8 cellular contexts compared by ENCODE assay signal in the genomic region with DNA sequence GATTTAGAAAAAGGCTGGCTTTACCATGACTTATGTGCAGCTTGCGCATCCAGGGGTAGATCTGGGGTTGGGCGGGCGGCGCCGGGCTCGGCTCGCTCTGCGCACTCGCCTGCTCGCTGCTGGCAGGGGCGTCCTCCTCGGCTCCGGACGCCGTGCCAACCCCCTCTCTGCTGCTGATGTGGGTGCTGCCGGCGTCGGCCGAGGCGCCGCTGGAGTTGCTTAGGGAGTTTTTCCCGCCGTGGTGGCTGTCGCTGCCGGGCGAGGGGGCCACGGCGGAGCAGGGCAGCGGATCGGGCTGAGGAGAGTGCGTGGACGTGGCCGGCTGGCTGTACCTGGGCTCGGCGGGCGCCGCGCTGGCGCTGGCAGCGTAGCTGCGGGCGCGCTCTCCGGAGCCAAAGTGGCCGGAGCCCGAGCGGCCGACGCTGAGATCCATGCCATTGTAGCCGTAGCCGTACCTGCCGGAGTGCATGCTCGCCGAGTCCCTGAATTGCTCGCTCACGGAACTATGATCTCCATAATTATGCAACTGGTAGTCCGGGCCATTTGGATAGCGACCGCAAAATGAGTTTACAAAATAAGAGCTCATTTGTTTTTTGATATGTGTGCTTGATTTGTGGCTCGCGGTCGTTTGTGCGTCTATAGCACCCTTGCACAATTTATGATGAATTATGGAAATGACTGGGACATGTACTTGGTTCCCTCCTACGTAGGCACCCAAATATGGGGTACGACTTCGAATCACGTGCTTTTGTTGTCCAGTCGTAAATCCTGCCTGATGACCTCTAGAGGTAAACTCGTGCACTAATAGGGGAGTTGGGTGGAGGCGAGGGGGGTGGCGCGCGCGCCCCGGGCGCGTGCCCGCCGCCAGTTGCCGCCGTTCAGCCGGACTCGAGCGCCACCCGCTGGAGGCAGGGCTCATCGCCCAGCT. TPM values are rescaled to one million over a fixed set of nuclear protein-coding genes. Genes with fewer than 3 reads are reported as not detected.
DNase-seq lines count a peak whose midpoint lies in the region; ATAC-seq, FAIRE-seq and TF ChIP-seq lines count a peak whose summit lies in the region.

A gene (minus strand): TSS at position 660 of the 928 bp plus-strand sequence. CDS start 74 bp downstream, at position 586.

- H3K9me3 Mint-ChIP-seq in CD8-positive, alpha-beta memory T cell, result no peaks in the 10 kb centered on the region
- no peaks in the 10 kb centered on the region for H3K9me3 Mint-ChIP-seq in IgD-negative memory B cell

- H3K4me1 Mint-ChIP-seq in CD8-positive, alpha-beta memory T cell, result peaks cover 0 to 9% (median 5%) of the 10 kb centered on the region in 3 donors
- peaks cover 4 to 9% (median 9%) of the 10 kb centered on the region in 3 donors for H3K4me1 Mint-ChIP-seq in IgD-negative memory B cell

- POLR2A ChIA-PET in CD8-positive, alpha-beta memory T cell (lab: Charles Lee), result no interaction called here

- peak within 1 kb of the TSS in 4 of 7 donors; percentile 20 to 65 (median 32) for H3K4me3 Mint-ChIP-seq in CD8-positive, alpha-beta memory T cell
- peak within 1 kb of the TSS; percentile 63 to 83 (median 78) for H3K4me3 Mint-ChIP-seq in IgD-negative memory B cell

- H3K9me3 ChIP-seq in CD8-positive, alpha-beta memory T cell (ENCODE audit: low read length), result no peaks in the 10 kb centered on the region
- H3K9me3 ChIP-seq in ascending aorta (no peaks in the 10 kb centered on the region), small intestine (ENCODE audit: control insufficient read depth, low read depth) (no peaks in the 10 kb centered on the region)

- H3K27ac Mint-ChIP-seq in CD8-positive, alpha-beta memory T cell, result no peak within 1 kb of the TSS
- no peak within 1 kb of the TSS for H3K27ac Mint-ChIP-seq in IgD-negative memory B cell

- no peaks in the 10 kb centered on the region for H3K36me3 Mint-ChIP-seq in CD8-positive, alpha-beta memory T cell
- H3K36me3 Mint-ChIP-seq in IgD-negative memory B cell, result no peaks in the 10 kb centered on the region

- intact Hi-C loops in ascending aorta (cut with DNase I), result loop anchor here (2.0 to 5.0 kb wide), 5 partner anchors 46 to 1286 kb away; a partner anchor contains a TSS

- H3K27me3 Mint-ChIP-seq in CD8-positive, alpha-beta memory T cell, result peaks cover 39 to 64% of the 10 kb centered on the region in 2 donors
- peaks cover 28% of the 10 kb centered on the region for H3K27me3 Mint-ChIP-seq in IgD-negative memory B cell

- no peaks in the 10 kb centered on the region for H3K36me3 ChIP-seq in CD8-positive, alpha-beta memory T cell (ENCODE audit: insufficient read depth, low read length)
- H3K36me3 ChIP-seq in ascending aorta (peaks cover 0 to 17% of the 10 kb centered on the region in 2 donors), small intestine (ENCODE audit: control insufficient read depth in 2 of 2, insufficient read depth in 2 of 2, low read length in 2 of 2) (no peaks in the 10 kb centered on the region)

- H3K27ac ChIP-seq in CD8-positive, alpha-beta memory T cell (ENCODE audit: low read depth, low read length), result no peak within 1 kb of the TSS
- H3K27ac ChIP-seq in ascending aorta, result peak within 1 kb of the TSS; percentile 92 to 98
- peak within 1 kb of the TSS in 1 of 2 donors; percentile 94 for H3K27ac ChIP-seq in small intestine (ENCODE audit: low read depth in 1 of 2, low read length in 1 of 2)

- no peak for DNase-seq in CD8-positive, alpha-beta memory T cell
- peak; percentile 42 to 94 for DNase-seq in ascending aorta (ENCODE audit: low spot score in 2 of 2)
- DNase-seq in islet precursor cell, result peak; percentile 87
- DNase-seq in small intestine, result peak; percentile 35
- DNase-seq in stimulated activated CD4-positive, alpha-beta T cell treated with anti-CD3 and anti-CD28 coated beads, Interleukin-4, amount 100 ng/mL, for 24 hours, result no peak

- WGBS in small intestine, 3 donors, result 14 to 31% (median 24%) methylated on average over 65 to 86 of the region's 86 CpGs

- no peak for FAIRE-seq in small intestine (lab: Jason Lieb, UNC)

- peaks cover 22% of the 10 kb centered on the region for H3K27me3 ChIP-seq in CD8-positive, alpha-beta memory T cell (ENCODE audit: insufficient read depth, low read length, poor library complexity, severe bottlenecking)
- H3K27me3 ChIP-seq in ascending aorta (no peaks in the 10 kb centered on the region), small intestine (ENCODE audit: control insufficient read depth in 2 of 2, insufficient read depth in 2 of 2, low read length in 2 of 2) (peaks cover 9 to 13% of the 10 kb centered on the region in 2 donors)

- H3K4me3 ChIP-seq in CD8-positive, alpha-beta memory T cell (ENCODE audit: low read length), result no peak within 1 kb of the TSS
- H3K4me3 ChIP-seq in ascending aorta, result peak within 1 kb of the TSS; percentile 75 to 91
- peak within 1 kb of the TSS; percentile 42 to 46 for H3K4me3 ChIP-seq in small intestine (ENCODE audit: low read depth in 1 of 2, low read length in 2 of 2)

- ATAC-seq in HG02981 (IDR thresholded peaks at IDR 0.05; ENCODE audit: unreplicated experiment), result no peak
- no peak for ATAC-seq in GM19467 (IDR thresholded peaks at IDR 0.05; ENCODE audit: unreplicated experiment)

- CTCF ChIA-PET in CD8-positive, alpha-beta memory T cell (lab: Charles Lee), result no interaction called here

- peak; percentile 88 to 97 (median 94) for TF ChIP-seq CTCF in ascending aorta (IDR thresholded peaks at IDR 0.05)

- no peaks in the 10 kb centered on the region for H3K4me1 ChIP-seq in CD8-positive, alpha-beta memory T cell (ENCODE audit: insufficient read depth, low read length)
- H3K4me1 ChIP-seq in ascending aorta (peaks cover 0 to 5% of the 10 kb centered on the region in 2 donors), small intestine (ENCODE audit: control insufficient read depth in 2 of 2, insufficient read depth in 1 of 2, low read depth in 1 of 2, low read length in 1 of 2) (peaks cover 0 to 2% of the 10 kb centered on the region in 2 donors)

RNA-seq across cellular contexts. Expression of the gene that starts here (rescaled TPM):
- not detected for total RNA-seq in CD8-positive, alpha-beta memory T cell
- polyA plus RNA-seq in CD8-positive, alpha-beta memory T cell, result not detected
- polyA plus RNA-seq in IgD-negative memory B cell (not detected), small intestine (1 to 10 TPM in 2 of 3 donors, under 1 TPM in 1; 0.45 to 7.7 (median 2.4) TPM)
- 22.0 TPM for total RNA-seq in ascending aorta

Comparison
In these comparisons a context has a peak if more than half of its experiments do, and no peak if none do; other contexts are left out.
1. RNA of the gene that starts here (total RNA-seq): 22.0 TPM in ascending aorta (single experiment); not detected in CD8-positive, alpha-beta memory T cell; every median in the first group is over 10 times any median in the second.
2. DNase-seq: peak in ascending aorta (2 of 2), islet precursor cell (single experiment) and small intestine (single experiment); none in CD8-positive, alpha-beta memory T cell (0 of 5) and stimulated activated CD4-positive, alpha-beta T cell treated with anti-CD3 and anti-CD28 coated beads, Interleukin-4, amount 100 ng/mL, for 24 hours (single experiment).